In genomic region chr11:67102664-67103063, GRCh38 we compare ENCODE assay signal across 20 cellular contexts. TPM values are rescaled to one million over a fixed set of nuclear protein-coding genes. Genes with fewer than 3 reads are reported as not detected.
"Had no signal": no experiment of that assay in that cellular context is flagged by ENCODE, and none has a peak within 500 bp of the region (broad histone marks: within the 10 kb centered on the region; RNA-seq: fewer than 3 reads in every experiment).

No MANE protein-coding gene starts in this region.

- ATAC-seq: activated CD4-positive, CD25-positive, alpha-beta regulatory T cell treated with anti-CD3 and anti-CD28 coated beads, Interleukin-2, amount 50 U/mL, for 24 hours; left cardiac atrium had no signal

- H3K4me2 ChIP-seq: SK-N-SH had no signal

- H3K9me3 Mint-ChIP-seq: activated naive CD4-positive, alpha-beta T cell treated with anti-CD3 and anti-CD28 coated beads, Interleukin-2, amount 10 ng/mL, durations not matched to agents 7 days and 5 days; T-helper 2 cell treated with Interferon-gamma antibody and Interleukin-4, amounts not matched to agents 5 μg/mL and 100 μg/mL, for 36 hours had no signal

- H3K9me3 ChIP-seq: breast epithelium, colonic mucosa, esophagus muscularis mucosa, SK-N-SH, spleen, upper lobe of left lung had no signal

- H3K4me3 ChIP-seq: breast epithelium, colonic mucosa, esophagus muscularis mucosa, spleen, upper lobe of left lung had no signal

- H3K27me3 Mint-ChIP-seq: progenitor cell of endocrine pancreas had no signal

- DNase-seq: activated effector memory CD4-positive, alpha-beta T cell treated with Interleukin-2 at 50 U/mL for 16 hours; activated naive CD4-positive, alpha-beta T cell treated with anti-CD3 and anti-CD28 coated beads, Interleukin-2, amount 10 ng/mL, durations not matched to agents 7 days and 5 days; activated T-cell treated with anti-CD3 and anti-CD28 coated beads, Interleukin-2, amount 50 U/mL, for 48 hours; colonic mucosa; head of caudate nucleus; islet precursor cell; left cardiac atrium; SK-N-SH; spleen; stimulated activated CD4-positive, alpha-beta T cell treated with anti-CD3 and anti-CD28 coated beads, Interleukin-4, amount 100 ng/mL, for 1 hour; stimulated activated naive CD4-positive, alpha-beta T cell; upper lobe of left lung had no signal

- H3K27ac Mint-ChIP-seq: activated naive CD4-positive, alpha-beta T cell treated with anti-CD3 and anti-CD28 coated beads, Interleukin-2, amount 10 ng/mL, durations not matched to agents 7 days and 5 days had no signal

- H3K27me3 ChIP-seq: breast epithelium, colonic mucosa, esophagus muscularis mucosa, spleen, upper lobe of left lung had no signal

- H3K4me1 ChIP-seq: breast epithelium, colonic mucosa, upper lobe of left lung had no signal

- H3K9ac ChIP-seq: SK-N-SH had no signal

- FAIRE-seq: frontal cortex had no signal

- H3K36me3 ChIP-seq: breast epithelium, colonic mucosa, esophagus muscularis mucosa, spleen, upper lobe of left lung had no signal

- H3K27ac ChIP-seq: breast epithelium, colonic mucosa, esophagus muscularis mucosa, spleen, upper lobe of left lung, VCaP had no signal

- H3K4me3 Mint-ChIP-seq: activated naive CD4-positive, alpha-beta T cell treated with anti-CD3 and anti-CD28 coated beads, Interleukin-2, amount 10 ng/mL, durations not matched to agents 7 days and 5 days; T-helper 2 cell treated with Interferon-gamma antibody and Interleukin-4, amounts not matched to agents 5 μg/mL and 100 μg/mL, for 36 hours had no signal

RNA-seq across cellular contexts. Expression of gene RHOD, which starts 46.0 kb away (rescaled TPM):
- polyA plus RNA-seq: neural cell, SK-N-SH had no signal
